In genomic region chr18:60053747-60054304, GRCh38 we compare ENCODE assay signal across 8 cellular contexts.
DNase-seq lines count a peak whose midpoint lies in the region; ATAC-seq and TF ChIP-seq lines count a peak whose summit lies in the region.

No MANE protein-coding gene starts in this region.

- H3K27me3 Mint-ChIP-seq in nephron progenitor cell (ENCODE audit: low read depth, poor library complexity): no peaks in the 10 kb centered on the region

- no peak overlapping the region for H3K4me3 ChIP-seq in BJ (ENCODE audit: low read depth, low read length)
- H3K4me3 ChIP-seq in hepatocyte: no peak overlapping the region

- peaks cover 9% of the 10 kb centered on the region for H3K9me3 Mint-ChIP-seq in nephron progenitor cell

- no peaks in the 10 kb centered on the region for H3K9me2 ChIP-seq in hepatocyte (replicated peaks; ENCODE audit: insufficient read depth)

- no peaks in the 10 kb centered on the region for H3K36me3 Mint-ChIP-seq in nephron progenitor cell (ENCODE audit: low read depth)

- in situ Hi-C loops in SK-MEL-5 (cut with HindIII; ENCODE audit: low pct_unique_long_range_greater_than_20kb, low sequenced_read_pairs): no loop called here

- 40% methylated on average over 8 of the region's 8 CpGs for WGBS in hepatocyte (ENCODE audit: low lambda C conversion rate, missing lambda C conversion rate)

- H3K79me2 ChIP-seq in hepatocyte: no peaks in the 10 kb centered on the region

- TF ChIP-seq CTCF in BJ (IDR thresholded peaks at IDR 0.05; ENCODE audit: insufficient read depth, low read depth, low read length) (no peak), hepatocyte (IDR thresholded peaks at IDR 0.05; ENCODE audit: poor library complexity) (no peak), nephron progenitor cell (IDR thresholded peaks at IDR 0.05) (no peak)

- no peak overlapping the region for H3K4me2 ChIP-seq in hepatocyte

- no peaks in the 10 kb centered on the region for H3K9me3 ChIP-seq in hepatocyte (ENCODE audit: low read depth)

- H3K27ac ChIP-seq in hepatocyte: peak overlapping the region; percentile 18

- H3K4me1 Mint-ChIP-seq in nephron progenitor cell: no peaks in the 10 kb centered on the region

- H3K27me3 ChIP-seq in BJ (ENCODE audit: control insufficient read depth, insufficient read depth, low read length) (no peaks in the 10 kb centered on the region), hepatocyte (no peaks in the 10 kb centered on the region)

- H3K36me3 ChIP-seq in BJ (ENCODE audit: control insufficient read depth, insufficient read depth, low read length) (no peaks in the 10 kb centered on the region), hepatocyte (replicated peaks; ENCODE audit: insufficient read depth, low read depth) (no peaks in the 10 kb centered on the region)

- H3K4me1 ChIP-seq in hepatocyte (ENCODE audit: insufficient read depth): no peaks in the 10 kb centered on the region

- no peaks in the 10 kb centered on the region for H4K20me1 ChIP-seq in hepatocyte (ENCODE audit: insufficient read depth, poor library complexity, severe bottlenecking)

- POLR2A ChIA-PET in BJ (lab: Charles Lee): no interaction called here

- H2AFZ ChIP-seq in hepatocyte: no peak overlapping the region

- peak; percentile 69 for ATAC-seq in HG02885 (IDR thresholded peaks at IDR 0.05; ENCODE audit: poor library complexity, unreplicated experiment)
- ATAC-seq in HG02763 (IDR thresholded peaks at IDR 0.05; ENCODE audit: unreplicated experiment): no peak

- DNase-seq in BJ (ENCODE audit: low read depth): peak; percentile 84
- peak; percentile 66 for DNase-seq in SK-MEL-5 (ENCODE audit: low read depth, low spot score)
- peak; percentile 88 for DNase-seq in hepatocyte (ENCODE audit: low spot score)
- no peak for DNase-seq in nephron progenitor cell
- no peak for DNase-seq in activated CD4-positive, CD25-positive, alpha-beta regulatory T cell treated with anti-CD3 and anti-CD28 coated beads, Interleukin-2, amount 50 U/mL, for 72 hours
- DNase-seq in activated CD4-positive, alpha-beta T cell treated with anti-CD3 and anti-CD28 coated beads for 48 hours: no peak

- no peak overlapping the region for H3K27ac Mint-ChIP-seq in nephron progenitor cell

- H3K4me3 Mint-ChIP-seq in nephron progenitor cell: no peak overlapping the region

- CTCF ChIA-PET in BJ (lab: Yijun Ruan, JAX): interaction anchor here (1.8 to 3.4 kb wide), 3 partner anchors 9 to 58 kb away, joined by 5 to 14 read pairs (median 8); no protein-coding TSS in a partner anchor

Comparison
In these comparisons a context has a peak if more than half of its experiments do, and no peak if none do; other contexts are left out.
1. DNase-seq: peak in BJ (single experiment), SK-MEL-5 (single experiment) and hepatocyte (single experiment); none in nephron progenitor cell (single experiment), activated CD4-positive, CD25-positive, alpha-beta regulatory T cell treated with anti-CD3 and anti-CD28 coated beads, Interleukin-2, amount 50 U/mL, for 72 hours (single experiment) and activated CD4-positive, alpha-beta T cell treated with anti-CD3 and anti-CD28 coated beads for 48 hours (single experiment).